19 cellular contexts compared by ENCODE assay signal in genomic region chr7:129375221-129375938, GRCh38. TPM values are rescaled to one million over a fixed set of nuclear protein-coding genes. Genes with fewer than 3 reads are reported as not detected.
DNase-seq lines count a peak whose midpoint lies in the region; ATAC-seq, FAIRE-seq and TF ChIP-seq lines count a peak whose summit lies in the region.
"Had no signal": no experiment of that assay in that cellular context is flagged by ENCODE, and none has a peak within 500 bp of the region (broad histone marks: within the 10 kb centered on the region; RNA-seq: fewer than 3 reads in every experiment).

No MANE protein-coding gene starts in this region.

- intact Hi-C loops in GM12878 (cut with micrococcal nuclease; ENCODE audit: unreplicated experiment): no loop called here

- no peak overlapping the region for H3K4me2 ChIP-seq in GM12878 (ENCODE audit: control insufficient read depth, insufficient read depth)

- RAD21 ChIA-PET in GM12878 (lab: Charles Lee; ENCODE audit: unreplicated experiment): interaction anchor here (0.6 to 16.7 kb wide), 14 partner anchors 8 to 450 kb away, joined by 3 to 333 read pairs (median 5); partner anchors contain the start of gene STRIP2

- no peak for FAIRE-seq in GM12878 (lab: Jason Lieb, UNC)

- WGBS in GM12878 (ENCODE audit: insufficient coverage, insufficient replicate concordance, low lambda C conversion rate, missing lambda C conversion rate): 80% methylated on average over 2 of the region's 2 CpGs
- 53% methylated on average over 2 of the region's 2 CpGs for WGBS in suprapubic skin

- TF ChIP-seq CTCF in HEK293 (tag by site-specific recombination; IDR thresholded peaks at IDR 0.05) (no peak), GM12878 (IDR thresholded peaks at IDR 0.05 in 2 of 3, conservative IDR thresholded peaks at IDR 0.05 in 1 of 3; ENCODE audit: control insufficient read depth in 2 of 3, extremely low read depth in 1 of 3, insufficient read depth in 1 of 3, low read depth in 3 of 3, low read length in 3 of 3) (no peak), suprapubic skin (IDR thresholded peaks at IDR 0.05) (no peak)

- no peaks in the 10 kb centered on the region for H3K79me2 ChIP-seq in GM12878 (ENCODE audit: control insufficient read depth, insufficient read depth, low read length)
- H3K79me2 ChIP-seq: parathyroid adenoma had no signal

- no peaks in the 10 kb centered on the region for H3K9me3 ChIP-seq in HEK293 (ENCODE audit: control insufficient read depth, insufficient read depth, low read depth, low read length)
- no peaks in the 10 kb centered on the region for H3K9me3 ChIP-seq in GM12878 (replicated peaks; ENCODE audit: control insufficient read depth, insufficient read depth, low read length)
- no peaks in the 10 kb centered on the region for H3K9me3 ChIP-seq in suprapubic skin
- H3K9me3 ChIP-seq: BE2C had no signal

- no peaks in the 10 kb centered on the region for H3K36me3 ChIP-seq in HEK293 (ENCODE audit: control insufficient read depth in 2 of 2, insufficient read depth in 1 of 2, low read length in 2 of 2)
- H3K36me3 ChIP-seq in GM12878 (ENCODE audit: control insufficient read depth in 2 of 2, insufficient read depth in 2 of 2, low read length in 1 of 2): no peaks in the 10 kb centered on the region
- H3K36me3 ChIP-seq in suprapubic skin: peaks cover 3% of the 10 kb centered on the region
- H3K36me3 ChIP-seq: BE2C, WERI-Rb-1 had no signal

- POLR2A ChIA-PET in HEK293 (lab: Yijun Ruan, JAX) (no interaction called here), GM12878 (lab: Charles Lee) (interaction anchor here (0.6 to 3.8 kb wide), 5 partner anchors 7 to 32 kb away, joined by 3 to 22 read pairs (median 3); no protein-coding TSS in a partner anchor)

- peak in 1 of 2 experiments; percentile 39; a peak in 1 of 4 replicates for TF ChIP-seq EP300 in GM12878 (IDR thresholded peaks at IDR 0.05; ENCODE audit: borderline replicate concordance in 1 of 2, control insufficient read depth in 1 of 2, low read depth in 2 of 2, low read length in 2 of 2)
- TF ChIP-seq EP300 in suprapubic skin (IDR thresholded peaks at IDR 0.05): no peak

- BruUV-seq in GM12878 (replicated peaks; lab: Mats Ljungman, UMichigan): no TSS peak

- H3K27me3 ChIP-seq in GM12878 (replicated peaks in 1 of 2; ENCODE audit: control insufficient read depth in 2 of 2, insufficient read depth in 2 of 2, low read length in 1 of 2) (no peaks in the 10 kb centered on the region), suprapubic skin (no peaks in the 10 kb centered on the region)
- H3K27me3 ChIP-seq: BE2C had no signal

- no peak for DNase-seq in GM12878 (ENCODE audit: low read depth, low spot score)
- DNase-seq in left kidney (ENCODE audit: low read depth, low spot score): peak; percentile 15
- no peak for DNase-seq in suprapubic skin (ENCODE audit: low spot score in 2 of 2)
- DNase-seq in NCI-H1048 (lab: John Stamatoyannopoulos, UW): no peak
- no peak for DNase-seq in NCI-H526 treated with DMSO at 0.1 percent for 48 hours (lab: John Stamatoyannopoulos, UW)
- DNase-seq: activated CD4-positive, alpha-beta memory T cell treated with anti-CD3 and anti-CD28 coated beads for 36 hours; activated T-cell treated with anti-CD3 and anti-CD28 coated beads, Interleukin-2, amount 50 U/mL, for 72 hours; BE2C; GDM1; naive B cell; NCI-H2029; NCI-H524; SIG-M5; stimulated activated CD4-positive, alpha-beta T cell treated with anti-CD3 and anti-CD28 coated beads, Interleukin-2, amount 100 ng/mL, for 48 hours; T-helper 2 cell; WERI-Rb-1 had no signal

- ATAC-seq in GM12878: no peak
- no peak for ATAC-seq in GM21447 (IDR thresholded peaks at IDR 0.05; ENCODE audit: unreplicated experiment)

- no peak for TF ChIP-seq RAD21 in GM12878 (IDR thresholded peaks at IDR 0.05; ENCODE audit: insufficient read depth, low read depth, low read length)

- TF ChIP-seq POLR2A in GM12878 (IDR thresholded peaks at IDR 0.05; ENCODE audit: low read depth, low read length): no peak
- TF ChIP-seq POLR2A in suprapubic skin (IDR thresholded peaks at IDR 0.05): no peak

- no peak overlapping the region for H2AFZ ChIP-seq in GM12878 (ENCODE audit: control insufficient read depth, low read depth, low read length)
- H2AFZ ChIP-seq: parathyroid adenoma had no signal

- H3K9ac ChIP-seq in GM12878 (ENCODE audit: control insufficient read depth, insufficient read depth, low read length): no peak overlapping the region
- H3K9ac ChIP-seq: parathyroid adenoma had no signal

- H3K4me1 ChIP-seq in HEK293 (ENCODE audit: control insufficient read depth, insufficient read depth, low read length): no peaks in the 10 kb centered on the region
- H3K4me1 ChIP-seq in GM12878 (ENCODE audit: control insufficient read depth, insufficient read depth, low read length): peaks cover 10% of the 10 kb centered on the region; the same call in 1 of the 2 replicates
- H3K4me1 ChIP-seq in suprapubic skin: peaks cover 14% of the 10 kb centered on the region
- H3K4me1 ChIP-seq: BE2C, parathyroid adenoma had no signal

- H3K4me3 ChIP-seq in HEK293 (ENCODE audit: low read depth, low read length) (no peak overlapping the region), GM12878 (no peak overlapping the region), suprapubic skin (no peak overlapping the region)

- in situ Hi-C loops in GM12878 (cut with MboI): no loop called here

- CTCF ChIA-PET in HEK293 (lab: Yijun Ruan, JAX): interaction anchor here (0.6 to 6.9 kb wide), 16 partner anchors 8 to 473 kb away, joined by 3 to 58 read pairs (median 7); no protein-coding TSS in a partner anchor
- CTCF ChIA-PET in GM12878 (lab: Yijun Ruan, JAX): interaction anchor here (0.9 to 16.9 kb wide), 27 partner anchors 7 to 449 kb away, joined by 3 to 561 read pairs (median 7); partner anchors contain the start of genes AHCYL2 and STRIP2

- no peak overlapping the region for H3K27ac ChIP-seq in HEK293 (ENCODE audit: extremely low read depth, low read depth, low read length)
- H3K27ac ChIP-seq in GM12878 (ENCODE audit: control insufficient read depth, insufficient read depth): no peak overlapping the region
- H3K27ac ChIP-seq in suprapubic skin: peak overlapping the region; percentile 68
- H3K27ac ChIP-seq: parathyroid adenoma, WERI-Rb-1 had no signal

- SMC1A ChIA-PET in GM12878 (lab: Charles Lee; ENCODE audit: uncharacterized antibody, unreplicated experiment): interaction anchor here (0.7 to 18.3 kb wide), 22 partner anchors 7 to 574 kb away, joined by 3 to 451 read pairs (median 4); partner anchors contain the start of gene STRIP2

- no peaks in the 10 kb centered on the region for H4K20me1 ChIP-seq in GM12878 (ENCODE audit: control insufficient read depth, insufficient read depth)

TF ChIP-seq in HEK293, 187 proteins besides CTCF, POLR2A, EP300 and RAD21 (continues in another document):
- peak; percentile 80 for TF ChIP-seq SP7 (tag by site-specific recombination; IDR thresholded peaks at IDR 0.05)

TF ChIP-seq in GM12878, 131 proteins besides CTCF, POLR2A, EP300 and RAD21 (continues in another document):
- peak; percentile 68 for TF ChIP-seq IKZF1 (conservative IDR thresholded peaks at IDR 0.05)
- no peak for TF ChIP-seq POLR2AphosphoS2 (IDR thresholded peaks at IDR 0.05; ENCODE audit: low read depth, low read length)
- peak; percentile 42; the same call in 1 of the 2 replicates for TF ChIP-seq RAD51 (IDR thresholded peaks at IDR 0.05)
- TF ChIP-seq PAX8 (IDR thresholded peaks at IDR 0.05): 0 out of 2 replicates have a peak, but pooled peaks have one; percentile 60
- TF ChIP-seq RELB (IDR thresholded peaks at IDR 0.05; ENCODE audit: low read depth): peak; percentile 78

RNA-seq across cellular contexts. Expression of gene STRIP2, which starts 58.9 kb away (rescaled TPM):
- 2.0 and 2.9 TPM in 2 replicates for total RNA-seq in GM12878 (2013; cell fraction: nucleolus; rRNA removed)
- total RNA-seq in GM12878 (2014; rRNA removed): 1.7 and 1.9 TPM in 2 replicates
- 1.1 and 1.5 TPM in 2 replicates for total RNA-seq in GM12878 (2014; rRNA removed; fragmentation: Illumina TruSeq; extraction: Trizol)
- total RNA-seq in GM12878 (2021): 1.7 and 1.8 TPM in 2 replicates
- 0.67 TPM for polyA plus RNA-seq in GM12878 (2011; ENCODE audit: low read depth)
- 5.4 and 5.8 TPM in 2 replicates for polyA plus RNA-seq in GM12878 (2011; rRNA removed)
- polyA plus RNA-seq in GM12878 (2011; cell fraction: cytosol; rRNA removed): 3.4 and 4.1 TPM in 2 replicates
- polyA plus RNA-seq in GM12878 (2011; cell fraction: nucleus; rRNA removed): 19.7 and 21.9 TPM in 2 replicates
- polyA plus RNA-seq in GM12878 (2012): 0.93 and 0.96 TPM in 2 replicates
- polyA plus RNA-seq in GM12878 (2014; fragmentation: Illumina TruSeq; extraction: Trizol): 1.2 and 1.8 TPM in 2 replicates
- under 1 TPM; 0.48 to 0.58 TPM for polyA plus RNA-seq in GM12878 (2014; fragmentation: Nextera tagmentation; extraction: Ambion mirVana)
- 1.5 and 2.5 TPM in 2 replicates for polyA plus RNA-seq in GM12878 (2014; rRNA removed)
- 1 to 10 TPM; 3.0 to 3.2 TPM for polyA plus RNA-seq in GM12878 (2016; fragmentation: Nextera tagmentation; extraction: Ambion mirVana)
- polyA minus RNA-seq in GM12878 (2011; rRNA and poly(A)+ RNA removed): 5.4 and 5.6 TPM in 2 replicates
- polyA minus RNA-seq in GM12878 (2011; cell fraction: cytosol; rRNA and poly(A)+ RNA removed): 1.7 and 2.2 TPM in 2 replicates
- polyA minus RNA-seq in GM12878 (2011; cell fraction: nucleus; rRNA and poly(A)+ RNA removed): 5.4 and 7.4 TPM in 2 replicates
- 1 to 10 TPM in 2 of 4 donors, under 1 TPM in 2; 0.23 to 1.6 (median 0.69) TPM for total RNA-seq in suprapubic skin
